Comparison of ENCODE assay signal across 9 cellular contexts in the genomic region with DNA sequence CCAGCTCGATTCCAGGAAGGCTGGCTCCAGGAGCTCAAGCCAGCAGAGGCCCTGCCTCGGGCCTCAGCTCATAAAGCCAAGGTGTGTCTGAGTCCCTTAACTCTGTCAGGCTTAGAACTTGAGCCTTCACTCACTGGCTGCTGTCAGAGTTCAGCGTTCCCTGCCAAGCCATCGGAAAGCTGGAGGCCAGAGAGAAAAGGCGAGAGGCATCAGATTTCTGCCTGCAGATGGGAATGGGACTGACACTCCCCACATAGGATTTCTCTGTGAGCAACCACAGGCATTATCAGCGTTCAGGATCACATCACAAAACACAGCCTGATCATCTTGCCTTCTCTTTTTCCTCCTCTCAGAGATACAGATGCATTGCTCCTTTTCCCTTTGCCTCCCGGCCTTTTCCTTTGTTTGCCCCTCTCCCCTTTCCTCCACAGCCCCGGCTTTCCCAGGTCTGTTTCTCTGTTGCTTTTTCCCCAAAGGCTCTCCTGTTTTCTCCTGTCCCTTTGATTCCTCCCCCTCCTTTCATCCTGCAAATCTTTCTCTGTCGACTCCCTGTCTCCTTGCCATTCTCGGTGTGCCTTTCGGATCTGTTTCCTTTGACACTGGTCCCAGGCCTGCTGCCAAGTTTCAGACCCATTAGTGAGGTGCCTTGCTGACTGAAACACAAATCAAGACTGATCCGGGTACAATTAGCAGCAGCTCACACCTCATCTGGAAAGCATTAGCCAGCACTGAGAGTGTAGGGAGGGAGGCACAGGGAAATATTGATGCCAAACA. TPM values are rescaled to one million over a fixed set of nuclear protein-coding genes. Genes with fewer than 3 reads are reported as not detected.
DNase-seq lines count a peak whose midpoint lies in the region; ATAC-seq and TF ChIP-seq lines count a peak whose summit lies in the region.
"Had no signal": no experiment of that assay in that cellular context is flagged by ENCODE, and none has a peak within 500 bp of the region (broad histone marks: within the 10 kb centered on the region; RNA-seq: fewer than 3 reads in every experiment).

No MANE protein-coding gene starts in this region.

- H3K4me3 Mint-ChIP-seq in GM23338 (no peak overlapping the region), chondrocyte (ENCODE audit: unreplicated experiment) (no peak overlapping the region), osteocyte (ENCODE audit: unreplicated experiment) (no peak overlapping the region)

- H3K4me1 ChIP-seq in GM23338 (ENCODE audit: insufficient read depth): peaks cover 23% of the 10 kb centered on the region
- H3K4me1 ChIP-seq in left ventricle myocardium inferior: peaks cover 15% of the 10 kb centered on the region
- H3K4me1 ChIP-seq in gastrocnemius medialis: peaks cover 11 to 13% of the 10 kb centered on the region in 2 donors

- H3K27ac ChIP-seq in GM23338 (ENCODE audit: low read depth) (no peak overlapping the region; the same call in 1 of the 2 replicates), left ventricle myocardium inferior (replicated peaks) (peak overlapping the region; percentile 61), gastrocnemius medialis (peak overlapping the region; percentile 39 to 61 (median 53))

- ATAC-seq in GM23338 (peak; percentile 83), gastrocnemius medialis (peak; percentile 44 to 77), GM18907 (IDR thresholded peaks at IDR 0.05; ENCODE audit: unreplicated experiment) (no peak), GM21529 (IDR thresholded peaks at IDR 0.05; ENCODE audit: unreplicated experiment) (no peak)

- H3K27ac Mint-ChIP-seq in GM23338 (no peak overlapping the region), chondrocyte (ENCODE audit: unreplicated experiment) (no peak overlapping the region), osteocyte (ENCODE audit: unreplicated experiment) (no peak overlapping the region)
- H3K27ac Mint-ChIP-seq: mesothelial cell of epicardium had no signal

- no peak for TF ChIP-seq CTCF in GM23338 (conservative IDR thresholded peaks at IDR 0.05; ENCODE audit: low read depth in 2 of 2)
- no peak for TF ChIP-seq CTCF in left ventricle myocardium inferior (IDR thresholded peaks at IDR 0.05; ENCODE audit: borderline replicate concordance)
- TF ChIP-seq CTCF in gastrocnemius medialis (IDR thresholded peaks at IDR 0.05 in 4 of 5, conservative IDR thresholded peaks at IDR 0.05 in 1 of 5): no peak
- no peak for TF ChIP-seq CTCF in chondrocyte (IDR thresholded peaks at IDR 0.05)
- TF ChIP-seq CTCF in osteocyte (IDR thresholded peaks at IDR 0.05): no peak

- in situ Hi-C loops in gastrocnemius medialis (cut with MboI; ENCODE audit: low sequenced_read_pairs in 4 of 4): no loop called here

- peak overlapping the region; percentile 33; the same call in 1 of the 2 replicates for H3K4me2 ChIP-seq in GM23338

- H3K9me3 ChIP-seq in left ventricle myocardium inferior (replicated peaks) (peaks cover 4% of the 10 kb centered on the region), gastrocnemius medialis (no peaks in the 10 kb centered on the region)

- H4K20me1 ChIP-seq in GM23338 (replicated peaks; ENCODE audit: insufficient read depth): no peaks in the 10 kb centered on the region

- H3K4me1 Mint-ChIP-seq in GM23338: peaks cover 20% of the 10 kb centered on the region
- no peaks in the 10 kb centered on the region for H3K4me1 Mint-ChIP-seq in chondrocyte (ENCODE audit: low read depth)
- peaks cover 3% of the 10 kb centered on the region for H3K4me1 Mint-ChIP-seq in osteocyte (ENCODE audit: unreplicated experiment)

- H3K27me3 ChIP-seq in GM23338 (ENCODE audit: insufficient read depth): no peaks in the 10 kb centered on the region
- H3K27me3 ChIP-seq in left ventricle myocardium inferior (ENCODE audit: low read depth): no peaks in the 10 kb centered on the region
- H3K27me3 ChIP-seq in gastrocnemius medialis: no peaks in the 10 kb centered on the region

- H3K9me3 Mint-ChIP-seq in GM23338 (no peaks in the 10 kb centered on the region), chondrocyte (ENCODE audit: low read depth) (no peaks in the 10 kb centered on the region), osteocyte (ENCODE audit: unreplicated experiment) (no peaks in the 10 kb centered on the region)
- H3K9me3 Mint-ChIP-seq: mesothelial cell of epicardium had no signal

- no peaks in the 10 kb centered on the region for H3K36me3 Mint-ChIP-seq in GM23338 (ENCODE audit: low read depth)
- no peaks in the 10 kb centered on the region for H3K36me3 Mint-ChIP-seq in chondrocyte (ENCODE audit: low read depth)
- no peaks in the 10 kb centered on the region for H3K36me3 Mint-ChIP-seq in osteocyte (ENCODE audit: unreplicated experiment)

- peak overlapping the region; percentile 92 for H2AFZ ChIP-seq in GM23338

- intact Hi-C loops in left ventricle myocardium inferior (cut with micrococcal nuclease): no loop called here
- intact Hi-C loops in gastrocnemius medialis (cut with DNase I; ENCODE audit: low total_unique reads): no loop called here

- H3K4me3 ChIP-seq in GM23338 (no peak overlapping the region), left ventricle myocardium inferior (no peak overlapping the region), gastrocnemius medialis (no peak overlapping the region)

- TF ChIP-seq POLR2A in gastrocnemius medialis (IDR thresholded peaks at IDR 0.05): no peak

- no peaks in the 10 kb centered on the region for H3K9me2 ChIP-seq in GM23338 (ENCODE audit: insufficient read depth)

- no peaks in the 10 kb centered on the region for H3F3A ChIP-seq in GM23338 (replicated peaks; ENCODE audit: low read depth)

- H3K79me2 ChIP-seq in GM23338 (replicated peaks; ENCODE audit: insufficient read depth): no peaks in the 10 kb centered on the region

- DNase-seq in GM23338 (ENCODE audit: low spot score) (peak; percentile 40), RPMI7951 (ENCODE audit: low read depth) (peak; percentile 73), left ventricle myocardium inferior (peak; percentile 30), gastrocnemius medialis (peak; percentile 22 to 46), chondrocyte (ENCODE audit: low spot score) (no peak), osteocyte (ENCODE audit: extremely low spot score, unreplicated experiment) (no peak)

- H3K27me3 Mint-ChIP-seq in GM23338 (ENCODE audit: insufficient read depth, low read depth, poor library complexity) (peaks cover 2% of the 10 kb centered on the region), chondrocyte (ENCODE audit: low read depth) (no peaks in the 10 kb centered on the region), osteocyte (ENCODE audit: unreplicated experiment) (no peaks in the 10 kb centered on the region)

- H3K36me3 ChIP-seq in GM23338 (ENCODE audit: insufficient read depth) (no peaks in the 10 kb centered on the region), left ventricle myocardium inferior (no peaks in the 10 kb centered on the region), gastrocnemius medialis (no peaks in the 10 kb centered on the region)

TF ChIP-seq in GM23338, 12 proteins besides CTCF, POLR2A, EP300 and RAD21:
- no peak for TF ChIP-seq EZH2 (IDR thresholded peaks at IDR 0.05; ENCODE audit: low read depth, unreplicated experiment)
- TF ChIP-seq, protein P1, sequence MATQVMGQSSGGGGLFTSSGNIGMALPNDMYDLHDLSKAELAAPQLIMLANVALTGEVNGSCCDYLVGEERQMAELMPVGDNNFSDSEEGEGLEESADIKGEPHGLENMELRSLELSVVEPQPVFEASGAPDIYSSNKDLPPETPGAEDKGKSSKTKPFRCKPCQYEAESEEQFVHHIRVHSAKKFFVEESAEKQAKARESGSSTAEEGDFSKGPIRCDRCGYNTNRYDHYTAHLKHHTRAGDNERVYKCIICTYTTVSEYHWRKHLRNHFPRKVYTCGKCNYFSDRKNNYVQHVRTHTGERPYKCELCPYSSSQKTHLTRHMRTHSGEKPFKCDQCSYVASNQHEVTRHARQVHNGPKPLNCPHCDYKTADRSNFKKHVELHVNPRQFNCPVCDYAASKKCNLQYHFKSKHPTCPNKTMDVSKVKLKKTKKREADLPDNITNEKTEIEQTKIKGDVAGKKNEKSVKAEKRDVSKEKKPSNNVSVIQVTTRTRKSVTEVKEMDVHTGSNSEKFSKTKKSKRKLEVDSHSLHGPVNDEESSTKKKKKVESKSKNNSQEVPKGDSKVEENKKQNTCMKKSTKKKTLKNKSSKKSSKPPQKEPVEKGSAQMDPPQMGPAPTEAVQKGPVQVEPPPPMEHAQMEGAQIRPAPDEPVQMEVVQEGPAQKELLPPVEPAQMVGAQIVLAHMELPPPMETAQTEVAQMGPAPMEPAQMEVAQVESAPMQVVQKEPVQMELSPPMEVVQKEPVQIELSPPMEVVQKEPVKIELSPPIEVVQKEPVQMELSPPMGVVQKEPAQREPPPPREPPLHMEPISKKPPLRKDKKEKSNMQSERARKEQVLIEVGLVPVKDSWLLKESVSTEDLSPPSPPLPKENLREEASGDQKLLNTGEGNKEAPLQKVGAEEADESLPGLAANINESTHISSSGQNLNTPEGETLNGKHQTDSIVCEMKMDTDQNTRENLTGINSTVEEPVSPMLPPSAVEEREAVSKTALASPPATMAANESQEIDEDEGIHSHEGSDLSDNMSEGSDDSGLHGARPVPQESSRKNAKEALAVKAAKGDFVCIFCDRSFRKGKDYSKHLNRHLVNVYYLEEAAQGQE (IDR thresholded peaks at IDR 0.05; ENCODE audit: unreplicated experiment): no peak
- TF ChIP-seq ZNF114 (CRISPR knock-in tag; IDR thresholded peaks at IDR 0.05): no peak
- no peak for TF ChIP-seq STAT1 (IDR thresholded peaks at IDR 0.05; ENCODE audit: unreplicated experiment)
- TF ChIP-seq CREB1 (CRISPR knock-in tag; IDR thresholded peaks at IDR 0.05; ENCODE audit: low read depth): no peak
- no peak for TF ChIP-seq POLR2AphosphoS5 (IDR thresholded peaks at IDR 0.05; ENCODE audit: low read depth)
- no peak for TF ChIP-seq ZNF331 (CRISPR knock-in tag; IDR thresholded peaks at IDR 0.05; ENCODE audit: low read depth)
- TF ChIP-seq EZH2phosphoT487 (IDR thresholded peaks at IDR 0.05; ENCODE audit: unreplicated experiment): no peak
TF ChIP-seq in GM23338: peak in this region for 0.

RNA-seq across cellular contexts. Expression of gene BOC, which starts 44.5 kb away (rescaled TPM):
- 3.0 and 4.1 TPM in 2 replicates for total RNA-seq in GM23338 (2014; rRNA removed; shearing (Covaris generic))
- 2.1 and 3.2 TPM in 2 replicates for polyA plus RNA-seq in GM23338 (2016; fragmentation: Nextera tagmentation; extraction: Ambion mirVana)
- 9.6 and 17.3 TPM in 2 replicates for total RNA-seq in RPMI7951 (2014; rRNA removed; shearing (Covaris generic))
- total RNA-seq in left ventricle myocardium inferior (6.7 TPM), gastrocnemius medialis (1 to 10 TPM; 3.7 to 7.4 (median 4.6) TPM), chondrocyte (7.3 to 11.3 TPM (median 8.6 TPM) in 3 replicates), osteocyte (17.9 and 22.4 TPM in 2 replicates)

Comparison
In these comparisons a context has a peak if more than half of its experiments do, and no peak if none do; other contexts are left out.
1. ATAC-seq: peak in GM23338 (single experiment) and gastrocnemius medialis (2 of 2); none in GM18907 (single experiment) and GM21529 (single experiment).
2. DNase-seq: peak in GM23338 (single experiment), RPMI7951 (single experiment), left ventricle myocardium inferior (single experiment) and gastrocnemius medialis (2 of 2); none in chondrocyte (single experiment) and osteocyte (single experiment).